Comparison of ENCODE assay signal across 1 cellular context in the genomic region with DNA sequence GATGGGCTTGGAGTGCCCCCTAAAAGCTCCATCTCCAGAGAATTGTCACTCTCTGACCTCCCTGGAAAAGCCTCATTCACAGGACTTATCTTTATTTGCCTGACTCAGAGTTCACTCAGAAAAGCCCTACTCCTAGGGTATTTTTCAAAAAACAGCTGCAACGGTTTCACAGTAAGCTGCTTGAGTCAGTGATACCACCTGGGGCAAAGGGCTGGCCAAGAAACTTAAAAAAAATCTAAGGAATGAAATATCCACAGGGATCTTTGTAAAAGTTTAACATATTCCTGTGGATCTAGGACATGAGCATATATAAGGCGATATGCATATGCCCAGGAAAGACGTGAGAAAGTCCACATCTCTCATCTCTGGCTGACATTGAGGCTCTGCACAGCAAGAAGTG.
TF ChIP-seq lines count a peak whose summit lies in the region.

No MANE protein-coding gene starts in this region.

TF ChIP-seq in HEK293T, 16 proteins besides CTCF, POLR2A, EP300 and RAD21 (continued from another document):
- TF ChIP-seq, protein P1, sequence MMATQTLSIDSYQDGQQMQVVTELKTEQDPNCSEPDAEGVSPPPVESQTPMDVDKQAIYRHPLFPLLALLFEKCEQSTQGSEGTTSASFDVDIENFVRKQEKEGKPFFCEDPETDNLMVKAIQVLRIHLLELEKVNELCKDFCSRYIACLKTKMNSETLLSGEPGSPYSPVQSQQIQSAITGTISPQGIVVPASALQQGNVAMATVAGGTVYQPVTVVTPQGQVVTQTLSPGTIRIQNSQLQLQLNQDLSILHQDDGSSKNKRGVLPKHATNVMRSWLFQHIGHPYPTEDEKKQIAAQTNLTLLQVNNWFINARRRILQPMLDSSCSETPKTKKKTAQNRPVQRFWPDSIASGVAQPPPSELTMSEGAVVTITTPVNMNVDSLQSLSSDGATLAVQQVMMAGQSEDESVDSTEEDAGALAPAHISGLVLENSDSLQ (IDR thresholded peaks at IDR 0.05), result no peak
- TF ChIP-seq LEF1 (IDR thresholded peaks at IDR 0.05; ENCODE audit: borderline replicate concordance) (no peak), CTBP1 (IDR thresholded peaks at IDR 0.05; ENCODE audit: borderline replicate concordance) (no peak), SUZ12 (IDR thresholded peaks at IDR 0.05) (no peak), ELF4 (IDR thresholded peaks at IDR 0.05) (no peak)
